ENCODE assay signal across 33 cellular contexts in genomic region chr12:64767495-64767894, GRCh38.
"Had no signal": no experiment of that assay in that cellular context is flagged by ENCODE, and none has a peak within 500 bp of the region (broad histone marks: within the 10 kb centered on the region; RNA-seq: fewer than 3 reads in every experiment).

No MANE protein-coding gene starts in this region.

- ATAC-seq: activated CD8-positive, alpha-beta memory T cell treated with anti-CD3 and anti-CD28 coated beads, Interleukin-2, amount 10 ng/mL, durations not matched to agents 7 days and 5 days; activated naive CD8-positive, alpha-beta T cell treated with anti-CD3 and anti-CD28 coated beads, Interleukin-2, amount 50 U/mL, for 24 hours had no signal

- DNase-seq: activated B cell treated with CpG ODN at 0.5 μM for 24 hours; activated CD4-positive, alpha-beta memory T cell treated with anti-CD3 and anti-CD28 coated beads, Interleukin-2, amount 10 ng/mL, durations not matched to agents 7 days and 5 days; activated CD4-positive, alpha-beta T cell treated with anti-CD3 and anti-CD28 coated beads for 4 hours; activated CD4-positive, CD25-positive, alpha-beta regulatory T cell treated with anti-CD3 and anti-CD28 coated beads, Interleukin-2, amount 50 U/mL, for 72 hours; activated CD8-positive, alpha-beta memory T cell treated with anti-CD3 and anti-CD28 coated beads for 24 hours; activated CD8-positive, alpha-beta memory T cell treated with anti-CD3 and anti-CD28 coated beads, Interleukin-2, amount 10 ng/mL, durations not matched to agents 7 days and 5 days; activated CD8-positive, alpha-beta memory T cell treated with anti-CD3 and anti-CD28 coated beads, Interleukin-2, amount 50 U/mL, for 48 hours; activated effector memory CD4-positive, alpha-beta T cell treated with Interleukin-2 at 50 U/mL for 16 hours; activated naive CD4-positive, alpha-beta T cell treated with anti-CD3 and anti-CD28 coated beads, Interleukin-2, amount 10 ng/mL, durations not matched to agents 7 days and 5 days; activated naive CD8-positive, alpha-beta T cell treated with anti-CD3 and anti-CD28 coated beads, Interleukin-2, amount 50 U/mL, for 24 hours; activated T-cell treated with anti-CD3 and anti-CD28 coated beads, Interleukin-2, amount 50 U/mL, for 48 hours; aorta; brain microvascular endothelial cell; Karpas-422; KBM-7; NCI-H1048; NCI-H1105 treated with DMSO at 0.1 percent for 48 hours; NCI-H1436; NCI-H1694 treated with DMSO at 0.1 percent for 48 hours; NCI-H2029; NCI-H345; NCI-H526; NCI-H748 treated with DMSO at 0.1 percent for 48 hours; NK-92 treated with Interleukin-12 subunit alpha and Interleukin-12 subunit beta, amount 100 ng/mL, for 24 hours; Right ventricle myocardium superior; SW 1271; T-helper 1 cell; T-helper 2 cell; T-helper 9 cell had no signal

- H2AFZ ChIP-seq: PC-9 had no signal

- FAIRE-seq: RCC 7860 had no signal

- H3K27ac ChIP-seq: brain microvascular endothelial cell, PC-9, RWPE1, VCaP had no signal

- H3K4me3 ChIP-seq: PC-9 had no signal

- H3K27me3 ChIP-seq: brain microvascular endothelial cell had no signal

- H3K36me3 ChIP-seq: brain microvascular endothelial cell had no signal

- H3K4me2 ChIP-seq: PC-9 had no signal
